Comparison of ENCODE assay signal across 13 cellular contexts in genomic region chr9:97413462-97413861, GRCh38. TPM values are rescaled to one million over a fixed set of nuclear protein-coding genes. Genes with fewer than 3 reads are reported as not detected.
A peak's percentile ranks its signal among the peaks of the same experiment; 100 is the strongest.
DNase-seq lines count a peak whose midpoint lies in the region; ATAC-seq and TF ChIP-seq lines count a peak whose summit lies in the region.
"Had no signal": no experiment of that assay in that cellular context is flagged by ENCODE, and none has a peak within 500 bp of the region (broad histone marks: within the 10 kb centered on the region; RNA-seq: fewer than 3 reads in every experiment).

No MANE protein-coding gene starts in this region.

- ATAC-seq in WTC11: no peak
- ATAC-seq in GM18517 (IDR thresholded peaks at IDR 0.05; ENCODE audit: unreplicated experiment): no peak

- peak overlapping the region in 3 of 4 donors; percentile 91 to 98 (median 95) for H3K27ac ChIP-seq in transverse colon
- H3K27ac ChIP-seq: WERI-Rb-1 had no signal

- no peaks in the 10 kb centered on the region for H3K27me3 ChIP-seq in transverse colon
- H3K27me3 ChIP-seq: Peyer's patch had no signal

- H3K27me3 Mint-ChIP-seq in activated naive CD4-positive, alpha-beta T cell treated with anti-CD3 and anti-CD28 coated beads, Interleukin-2, amount 10 ng/mL, durations not matched to agents 7 days and 5 days: peaks cover 17% of the 10 kb centered on the region
- peaks cover 61% of the 10 kb centered on the region for H3K27me3 Mint-ChIP-seq in WTC11 (ENCODE audit: low read depth)

- no peak for TF ChIP-seq CTCF in WTC11 (IDR thresholded peaks at IDR 0.05)
- TF ChIP-seq CTCF in transverse colon (IDR thresholded peaks at IDR 0.05): no peak

- no peaks in the 10 kb centered on the region for H3K36me3 ChIP-seq in transverse colon
- H3K36me3 ChIP-seq: Peyer's patch, tibial artery, WERI-Rb-1 had no signal

- no peak overlapping the region for H3K27ac Mint-ChIP-seq in activated naive CD4-positive, alpha-beta T cell treated with anti-CD3 and anti-CD28 coated beads, Interleukin-2, amount 10 ng/mL, durations not matched to agents 7 days and 5 days
- H3K27ac Mint-ChIP-seq in WTC11: no peak overlapping the region

- 56 to 60% methylated on average over 1 to 4 of the region's 4 CpGs for WGBS in transverse colon (ENCODE audit: low coverage in 1 of 2), 2 donors

- CTCF ChIA-PET in activated naive CD4-positive, alpha-beta T cell treated with anti-CD3 and anti-CD28 coated beads, Interleukin-2, amount 10 ng/mL, durations not matched to agents 7 days and 5 days (lab: Charles Lee): interaction anchor here (2.2 to 2.4 kb wide), 2 partner anchors 185 to 202 kb away, joined by 7 to 17 read pairs; no protein-coding TSS in a partner anchor
- CTCF ChIA-PET in WTC11 (lab: Charles Lee): interaction anchor here (1.8 to 2.3 kb wide), 2 partner anchors 26 to 185 kb away, joined by 9 to 17 read pairs; no protein-coding TSS in a partner anchor

- peaks cover 3% of the 10 kb centered on the region for H3K36me3 Mint-ChIP-seq in activated naive CD4-positive, alpha-beta T cell treated with anti-CD3 and anti-CD28 coated beads, Interleukin-2, amount 10 ng/mL, durations not matched to agents 7 days and 5 days
- H3K36me3 Mint-ChIP-seq in WTC11: no peaks in the 10 kb centered on the region

- no peaks in the 10 kb centered on the region for H3K9me3 ChIP-seq in transverse colon
- H3K9me3 ChIP-seq: Peyer's patch, tibial artery had no signal

- no peak for TF ChIP-seq POLR2A in transverse colon (IDR thresholded peaks at IDR 0.05)

- H3K4me1 ChIP-seq in transverse colon: peaks cover 16 to 49% (median 28%) of the 10 kb centered on the region in 4 donors

- TF ChIP-seq EP300 in transverse colon (IDR thresholded peaks at IDR 0.05; ENCODE audit: low read depth): no peak

- POLR2A ChIA-PET in WTC11 (lab: Charles Lee): no interaction called here

- in situ Hi-C loops in transverse colon (cut with MboI; ENCODE audit: low pct_ligation_motif_present in 1 of 4, low pct_unique_long_range_greater_than_20kb in 1 of 4, low sequenced_read_pairs in 3 of 4): loop anchor here in 1 of 4 donors (10.0 kb wide), 1 partner anchor 559 kb away; the partner anchor contains the start of gene ZNF782

- no peaks in the 10 kb centered on the region for H3K9me3 Mint-ChIP-seq in activated naive CD4-positive, alpha-beta T cell treated with anti-CD3 and anti-CD28 coated beads, Interleukin-2, amount 10 ng/mL, durations not matched to agents 7 days and 5 days
- peaks cover 7% of the 10 kb centered on the region; the same call in 1 of the 2 replicates for H3K9me3 Mint-ChIP-seq in WTC11

- H3K4me3 Mint-ChIP-seq in activated naive CD4-positive, alpha-beta T cell treated with anti-CD3 and anti-CD28 coated beads, Interleukin-2, amount 10 ng/mL, durations not matched to agents 7 days and 5 days: peak overlapping the region; percentile 84
- peak overlapping the region; percentile 84 for H3K4me3 Mint-ChIP-seq in WTC11

- intact Hi-C loops in transverse colon (cut with DNase I; ENCODE audit: low total_unique reads): no loop called here

- peak overlapping the region in 1 of 4 donors; percentile 100 for H3K4me3 ChIP-seq in transverse colon

- no peak for DNase-seq in activated naive CD4-positive, alpha-beta T cell treated with anti-CD3 and anti-CD28 coated beads, Interleukin-2, amount 10 ng/mL, durations not matched to agents 7 days and 5 days
- DNase-seq in activated naive CD4-positive, alpha-beta T cell (lab: John Stamatoyannopoulos, UW): no peak
- DNase-seq in WTC11 (ENCODE audit: low spot score) (no peak), globus pallidus (ENCODE audit: low spot score) (peak; percentile 2), transverse colon (no peak), NCI-H345 (lab: John Stamatoyannopoulos, UW) (no peak), Kasumi-1 (lab: John Stamatoyannopoulos, UW) (no peak)
- DNase-seq: NCI-H187 treated with DMSO at 0.1 percent for 48 hours; Peyer's patch; stimulated activated CD4-positive, alpha-beta T cell treated with anti-CD3 and anti-CD28 coated beads, Interleukin-4, amount 100 ng/mL, for 4 hours; tibial artery; WERI-Rb-1 had no signal

- peaks cover 33% of the 10 kb centered on the region for H3K4me1 Mint-ChIP-seq in activated naive CD4-positive, alpha-beta T cell treated with anti-CD3 and anti-CD28 coated beads, Interleukin-2, amount 10 ng/mL, durations not matched to agents 7 days and 5 days
- H3K4me1 Mint-ChIP-seq in WTC11: peaks cover 10% of the 10 kb centered on the region

TF ChIP-seq in WTC11, 78 proteins besides CTCF, POLR2A, EP300 and RAD21 (continues in another document):
- TF ChIP-seq FOXP1 (CRISPR knock-in tag; IDR thresholded peaks at IDR 0.05; ENCODE audit: borderline replicate concordance) (no peak), CREB1 (CRISPR knock-in tag; IDR thresholded peaks at IDR 0.05) (no peak), GABPB1 (CRISPR knock-in tag; IDR thresholded peaks at IDR 0.05) (no peak), ZNF532 (CRISPR knock-in tag; IDR thresholded peaks at IDR 0.05; ENCODE audit: borderline replicate concordance) (no peak), ZNF423 (CRISPR knock-in tag; IDR thresholded peaks at IDR 0.05) (no peak), IRF2 (CRISPR knock-in tag; IDR thresholded peaks at IDR 0.05; ENCODE audit: borderline replicate concordance, low read depth) (no peak), OVOL2 (CRISPR knock-in tag; IDR thresholded peaks at IDR 0.05; ENCODE audit: borderline replicate concordance) (no peak), MXD4 (CRISPR knock-in tag; IDR thresholded peaks at IDR 0.05; ENCODE audit: borderline replicate concordance) (no peak), CDX4 (CRISPR knock-in tag; IDR thresholded peaks at IDR 0.05; ENCODE audit: borderline replicate concordance) (no peak), NFATC4 (CRISPR knock-in tag; IDR thresholded peaks at IDR 0.05) (no peak), USF1 (CRISPR knock-in tag; IDR thresholded peaks at IDR 0.05) (no peak), ZSCAN18 (CRISPR knock-in tag; IDR thresholded peaks at IDR 0.05) (no peak), MYBL2 (CRISPR knock-in tag; IDR thresholded peaks at IDR 0.05) (no peak)

RNA-seq across cellular contexts. Expression of gene TDRD7, which starts 1.6 kb away (rescaled TPM):
- total RNA-seq in WTC11 (2021) (2.3 to 2.8 TPM (median 2.5 TPM) in 3 replicates), transverse colon (10 to 100 TPM; 15.0 to 47.4 (median 31.4) TPM)
